In the genomic region with DNA sequence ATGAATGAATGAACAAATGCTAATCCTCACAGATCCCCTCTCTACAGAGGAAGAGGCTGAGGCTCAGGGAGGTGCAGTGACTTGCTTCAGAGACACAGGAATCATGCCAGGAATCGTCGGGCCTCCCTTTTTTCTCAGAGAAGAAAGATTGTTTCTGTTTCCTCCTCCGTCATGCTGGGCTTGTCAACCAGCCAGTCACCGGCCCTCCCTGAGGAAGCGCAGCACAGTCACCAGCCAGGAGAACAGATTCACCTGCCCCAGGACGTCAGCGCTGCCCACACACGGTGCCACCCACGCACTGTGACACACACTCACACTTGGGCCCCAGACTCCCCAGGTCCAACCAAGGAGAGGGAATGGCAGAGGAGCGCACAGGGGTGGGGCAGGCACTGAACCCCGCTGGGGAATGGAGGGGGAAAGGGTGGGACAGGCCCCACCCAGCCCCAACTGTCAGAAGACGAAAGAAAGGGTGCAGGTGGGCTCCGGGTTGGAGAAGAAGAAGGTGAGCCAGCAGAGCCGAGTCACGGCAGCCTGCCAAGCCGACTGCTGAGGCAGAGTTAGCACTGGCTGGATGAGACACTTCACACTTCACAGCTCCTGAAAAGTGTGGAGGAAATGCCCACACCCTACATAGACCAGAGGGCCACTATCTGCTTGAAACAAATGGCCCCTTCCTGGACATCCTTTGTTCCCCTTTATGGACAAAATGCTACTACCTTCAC, we compare ENCODE assay signal across 12 cellular contexts. TPM values are rescaled to one million over a fixed set of nuclear protein-coding genes. Genes with fewer than 3 reads are reported as not detected.
A peak's percentile ranks its signal among the peaks of the same experiment; 100 is the strongest.
DNase-seq lines count a peak whose midpoint lies in the region; ATAC-seq and TF ChIP-seq lines count a peak whose summit lies in the region.
"Had no signal": no experiment of that assay in that cellular context is flagged by ENCODE, and none has a peak within 500 bp of the region (broad histone marks: within the 10 kb centered on the region; RNA-seq: fewer than 3 reads in every experiment).

No MANE protein-coding gene starts in this region.

- no peak overlapping the region for H3K4me3 ChIP-seq in endodermal cell (ENCODE audit: low read length)
- no peak overlapping the region for H3K4me3 ChIP-seq in prostate gland
- H3K4me3 ChIP-seq: SJCRH30 had no signal

- CTCF ChIA-PET in Calu3 (lab: Charles Lee), result interaction anchor here (0.6 to 1.3 kb wide), 2 partner anchors 13 to 38 kb away, joined by 3 to 5 read pairs; no protein-coding TSS in a partner anchor

- H3K4me3 Mint-ChIP-seq in Calu3 (ENCODE audit: low read depth, unreplicated experiment) (peak overlapping the region; percentile 61), endodermal cell (no peak overlapping the region)
- H3K4me3 Mint-ChIP-seq: activated naive CD4-positive, alpha-beta T cell treated with anti-CD3 and anti-CD28 coated beads for 36 hours; stimulated activated naive CD8-positive, alpha-beta T cell treated with anti-CD3 and anti-CD28 coated beads, Interleukin-15, Interleukin-2, amounts not matched to agents 100 ng/mL and 50 ng/mL, for 24 hours had no signal

- BruUV-seq in Calu3 (replicated peaks; lab: Mats Ljungman, UMichigan), result TSS peak; percentile 83

- no peak overlapping the region for H3K27ac ChIP-seq in endodermal cell (ENCODE audit: low read depth, low read length)
- H3K27ac ChIP-seq in prostate gland, result no peak overlapping the region
- H3K27ac ChIP-seq: SJCRH30 had no signal

- TF ChIP-seq POLR2A in prostate gland (IDR thresholded peaks at IDR 0.05), result peak; percentile 45

- TF ChIP-seq CTCF in Calu3 (IDR thresholded peaks at IDR 0.05; ENCODE audit: unreplicated experiment) (no peak), endodermal cell (conservative IDR thresholded peaks at IDR 0.05) (no peak), prostate gland (IDR thresholded peaks at IDR 0.05) (no peak)

- H3K4me1 ChIP-seq in endodermal cell (ENCODE audit: control insufficient read depth, insufficient read depth, low read length) (no peaks in the 10 kb centered on the region), prostate gland (replicated peaks) (peaks cover 4% of the 10 kb centered on the region)

- 71 to 79% methylated on average over 9 to 16 of the region's 16 CpGs for WGBS in endodermal cell (ENCODE audit: insufficient coverage in 1 of 2, insufficient read length in 1 of 2), 2 experiments
- WGBS in prostate gland, result 26% methylated on average over 16 of the region's 16 CpGs

- H3K27me3 Mint-ChIP-seq in Calu3 (ENCODE audit: unreplicated experiment), result no peaks in the 10 kb centered on the region
- peaks cover 18% of the 10 kb centered on the region for H3K27me3 Mint-ChIP-seq in endodermal cell (ENCODE audit: insufficient read depth)
- H3K27me3 Mint-ChIP-seq: stimulated activated naive CD8-positive, alpha-beta T cell treated with anti-CD3 and anti-CD28 coated beads, Interleukin-15, Interleukin-2, amounts not matched to agents 100 ng/mL and 50 ng/mL, for 24 hours had no signal

- no peaks in the 10 kb centered on the region for H3K36me3 ChIP-seq in endodermal cell (ENCODE audit: control insufficient read depth, insufficient read depth, low read length)
- no peaks in the 10 kb centered on the region for H3K36me3 ChIP-seq in prostate gland
- H3K36me3 ChIP-seq: SJCRH30 had no signal

- H3K36me3 Mint-ChIP-seq in Calu3 (ENCODE audit: insufficient read depth, unreplicated experiment) (no peaks in the 10 kb centered on the region), endodermal cell (ENCODE audit: low read depth) (no peaks in the 10 kb centered on the region)

- H3K27me3 ChIP-seq in endodermal cell (ENCODE audit: control insufficient read depth, insufficient read depth, low read length, poor library complexity, severe bottlenecking), result no peaks in the 10 kb centered on the region
- no peaks in the 10 kb centered on the region for H3K27me3 ChIP-seq in prostate gland (replicated peaks; ENCODE audit: insufficient read depth)
- H3K27me3 ChIP-seq: SJCRH30 had no signal

- ATAC-seq in HG02870 (IDR thresholded peaks at IDR 0.05; ENCODE audit: unreplicated experiment) (no peak), GM21390 (IDR thresholded peaks at IDR 0.05; ENCODE audit: unreplicated experiment) (no peak)

- H3K9me3 Mint-ChIP-seq in Calu3 (ENCODE audit: low read depth, unreplicated experiment) (peaks cover 1% of the 10 kb centered on the region), endodermal cell (peaks cover 3% of the 10 kb centered on the region)

- DNase-seq in Calu3 (peak; percentile 69), RKO (ENCODE audit: low spot score) (peak; percentile 80), endodermal cell (peak; percentile 46), prostate gland (ENCODE audit: low spot score) (peak; percentile 65), NCI-H2171 (lab: John Stamatoyannopoulos, UW) (no peak), NCI-H2196 treated with DMSO at 0.1 percent for 48 hours (lab: John Stamatoyannopoulos, UW; ENCODE audit: unreplicated experiment) (no peak)
- DNase-seq: activated naive CD4-positive, alpha-beta T cell treated with anti-CD3 and anti-CD28 coated beads for 36 hours; NCI-H1048 had no signal

- H3K9me3 ChIP-seq in endodermal cell (ENCODE audit: control insufficient read depth, low read length), result peaks cover 2% of the 10 kb centered on the region
- H3K9me3 ChIP-seq in prostate gland, result no peaks in the 10 kb centered on the region
- H3K9me3 ChIP-seq: SJCRH30 had no signal

- peaks cover 19% of the 10 kb centered on the region for H3K4me1 Mint-ChIP-seq in Calu3 (ENCODE audit: low read depth, unreplicated experiment)
- H3K4me1 Mint-ChIP-seq in endodermal cell, result peaks cover 9% of the 10 kb centered on the region

- peak overlapping the region; percentile 75 for H3K27ac Mint-ChIP-seq in Calu3 (ENCODE audit: unreplicated experiment)
- H3K27ac Mint-ChIP-seq in endodermal cell, result no peak overlapping the region
- H3K27ac Mint-ChIP-seq: activated naive CD4-positive, alpha-beta T cell treated with anti-CD3 and anti-CD28 coated beads for 36 hours; stimulated activated naive CD8-positive, alpha-beta T cell treated with anti-CD3 and anti-CD28 coated beads, Interleukin-15, Interleukin-2, amounts not matched to agents 100 ng/mL and 50 ng/mL, for 24 hours had no signal

- no peak overlapping the region for H3K9ac ChIP-seq in endodermal cell (ENCODE audit: extremely low read depth, low read length, poor library complexity, severe bottlenecking)

- intact Hi-C loops in Calu3 (cut with micrococcal nuclease; ENCODE audit: unreplicated experiment) (no loop called here), prostate gland (cut with DNase I) (no loop called here)

RNA-seq across cellular contexts. Expression of a gene that starts 13.8 kb away (rescaled TPM):
- total RNA-seq in Calu3 (2022), result 231 and 235 TPM in 2 replicates
- 10 to 100 TPM; 81.9 to 94.8 TPM for total RNA-seq in endodermal cell
- polyA plus RNA-seq in endodermal cell (2013, experiment 1 of 2), result 79.3 TPM
- polyA plus RNA-seq in endodermal cell (2013, experiment 2 of 2), result 73.2 TPM
- total RNA-seq in prostate gland, result 100 to 1,000 TPM; 228 to 380 TPM

RNA-seq across cellular contexts. Expression of a gene that starts 49.2 kb away (rescaled TPM):
- total RNA-seq in Calu3 (2022) (38.1 and 50.5 TPM in 2 replicates), endodermal cell (10 to 100 TPM in 1 of 2 donors, 1 to 10 TPM in 1; 9.2 to 11.0 TPM), prostate gland (100 to 1,000 TPM; 559 to 659 TPM)
- 16.8 TPM for polyA plus RNA-seq in endodermal cell (2013, experiment 1 of 2)
- 18.1 TPM for polyA plus RNA-seq in endodermal cell (2013, experiment 2 of 2)

Comparison
In these comparisons a context has a peak if more than half of its experiments do, and no peak if none do; other contexts are left out.
1. DNase-seq: peak in Calu3 (single experiment), RKO (single experiment), endodermal cell (single experiment) and prostate gland (single experiment); none in NCI-H2171 (single experiment) and NCI-H2196 treated with DMSO at 0.1 percent for 48 hours (single experiment).
2. RNA of a gene that starts 49.2 kb away (total RNA-seq): 559 to 659 TPM in prostate gland; 38.1 to 50.5 TPM in Calu3 and 9.2 to 11.0 TPM in endodermal cell; every median in the first group is over 10 times any median in the second.